Comparison of ENCODE assay signal across 1 cellular context in the genomic region with DNA sequence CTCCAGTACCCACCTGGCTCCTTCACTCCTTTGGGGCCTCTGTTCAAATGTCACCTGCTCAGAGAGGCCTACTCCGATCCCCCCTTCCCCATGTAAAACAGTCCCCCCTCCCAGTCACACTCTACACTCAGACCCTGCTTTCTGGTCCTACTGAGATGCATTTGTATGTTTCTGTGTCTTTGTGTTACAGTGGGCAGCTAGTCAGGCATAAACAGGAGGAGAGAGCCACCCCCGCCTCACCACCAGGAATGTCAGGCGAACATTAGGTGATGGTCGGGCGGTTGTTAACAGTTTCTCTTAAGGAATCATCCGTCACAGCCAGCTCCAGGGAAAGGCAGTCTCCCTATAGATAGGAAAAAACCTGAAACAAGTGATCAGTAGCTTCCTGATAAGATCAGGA.
TF ChIP-seq lines count a peak whose summit lies in the region.

No MANE protein-coding gene starts in this region.

TF ChIP-seq in GM23338, 12 proteins besides CTCF, POLR2A, EP300 and RAD21 (continued from another document):
- TF ChIP-seq, protein P1, sequence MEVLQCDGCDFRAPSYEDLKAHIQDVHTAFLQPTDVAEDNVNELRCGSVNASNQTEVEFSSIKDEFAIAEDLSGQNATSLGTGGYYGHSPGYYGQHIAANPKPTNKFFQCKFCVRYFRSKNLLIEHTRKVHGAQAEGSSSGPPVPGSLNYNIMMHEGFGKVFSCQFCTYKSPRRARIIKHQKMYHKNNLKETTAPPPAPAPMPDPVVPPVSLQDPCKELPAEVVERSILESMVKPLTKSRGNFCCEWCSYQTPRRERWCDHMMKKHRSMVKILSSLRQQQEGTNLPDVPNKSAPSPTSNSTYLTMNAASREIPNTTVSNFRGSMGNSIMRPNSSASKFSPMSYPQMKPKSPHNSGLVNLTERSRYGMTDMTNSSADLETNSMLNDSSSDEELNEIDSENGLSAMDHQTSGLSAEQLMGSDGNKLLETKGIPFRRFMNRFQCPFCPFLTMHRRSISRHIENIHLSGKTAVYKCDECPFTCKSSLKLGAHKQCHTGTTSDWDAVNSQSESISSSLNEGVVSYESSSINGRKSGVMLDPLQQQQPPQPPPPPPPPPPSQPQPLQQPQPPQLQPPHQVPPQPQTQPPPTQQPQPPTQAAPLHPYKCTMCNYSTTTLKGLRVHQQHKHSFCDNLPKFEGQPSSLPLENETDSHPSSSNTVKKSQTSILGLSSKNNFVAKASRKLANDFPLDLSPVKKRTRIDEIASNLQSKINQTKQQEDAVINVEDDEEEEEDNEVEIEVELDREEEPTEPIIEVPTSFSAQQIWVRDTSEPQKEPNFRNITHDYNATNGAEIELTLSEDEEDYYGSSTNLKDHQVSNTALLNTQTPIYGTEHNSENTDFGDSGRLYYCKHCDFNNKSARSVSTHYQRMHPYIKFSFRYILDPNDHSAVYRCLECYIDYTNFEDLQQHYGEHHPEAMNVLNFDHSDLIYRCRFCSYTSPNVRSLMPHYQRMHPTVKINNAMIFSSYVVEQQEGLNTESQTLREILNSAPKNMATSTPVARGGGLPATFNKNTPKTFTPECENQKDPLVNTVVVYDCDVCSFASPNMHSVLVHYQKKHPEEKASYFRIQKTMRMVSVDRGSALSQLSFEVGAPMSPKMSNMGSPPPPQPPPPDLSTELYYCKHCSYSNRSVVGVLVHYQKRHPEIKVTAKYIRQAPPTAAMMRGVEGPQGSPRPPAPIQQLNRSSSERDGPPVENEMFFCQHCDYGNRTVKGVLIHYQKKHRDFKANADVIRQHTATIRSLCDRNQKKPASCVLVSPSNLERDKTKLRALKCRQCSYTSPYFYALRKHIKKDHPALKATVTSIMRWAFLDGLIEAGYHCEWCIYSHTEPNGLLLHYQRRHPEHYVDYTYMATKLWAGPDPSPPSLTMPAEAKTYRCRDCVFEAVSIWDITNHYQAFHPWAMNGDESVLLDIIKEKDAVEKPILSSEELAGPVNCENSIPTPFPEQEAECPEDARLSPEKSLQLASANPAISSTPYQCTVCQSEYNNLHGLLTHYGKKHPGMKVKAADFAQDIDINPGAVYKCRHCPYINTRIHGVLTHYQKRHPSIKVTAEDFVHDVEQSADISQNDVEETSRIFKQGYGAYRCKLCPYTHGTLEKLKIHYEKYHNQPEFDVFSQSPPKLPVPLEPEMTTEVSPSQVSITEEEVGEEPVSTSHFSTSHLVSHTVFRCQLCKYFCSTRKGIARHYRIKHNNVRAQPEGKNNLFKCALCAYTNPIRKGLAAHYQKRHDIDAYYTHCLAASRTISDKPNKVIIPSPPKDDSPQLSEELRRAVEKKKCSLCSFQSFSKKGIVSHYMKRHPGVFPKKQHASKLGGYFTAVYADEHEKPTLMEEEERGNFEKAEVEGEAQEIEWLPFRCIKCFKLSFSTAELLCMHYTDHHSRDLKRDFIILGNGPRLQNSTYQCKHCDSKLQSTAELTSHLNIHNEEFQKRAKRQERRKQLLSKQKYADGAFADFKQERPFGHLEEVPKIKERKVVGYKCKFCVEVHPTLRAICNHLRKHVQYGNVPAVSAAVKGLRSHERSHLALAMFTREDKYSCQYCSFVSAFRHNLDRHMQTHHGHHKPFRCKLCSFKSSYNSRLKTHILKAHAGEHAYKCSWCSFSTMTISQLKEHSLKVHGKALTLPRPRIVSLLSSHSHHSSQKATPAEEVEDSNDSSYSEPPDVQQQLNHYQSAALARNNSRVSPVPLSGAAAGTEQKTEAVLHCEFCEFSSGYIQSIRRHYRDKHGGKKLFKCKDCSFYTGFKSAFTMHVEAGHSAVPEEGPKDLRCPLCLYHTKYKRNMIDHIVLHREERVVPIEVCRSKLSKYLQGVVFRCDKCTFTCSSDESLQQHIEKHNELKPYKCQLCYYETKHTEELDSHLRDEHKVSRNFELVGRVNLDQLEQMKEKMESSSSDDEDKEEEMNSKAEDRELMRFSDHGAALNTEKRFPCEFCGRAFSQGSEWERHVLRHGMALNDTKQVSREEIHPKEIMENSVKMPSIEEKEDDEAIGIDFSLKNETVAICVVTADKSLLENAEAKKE (CRISPR knock-in tag; IDR thresholded peaks at IDR 0.05): no peak
- TF ChIP-seq NANOG (IDR thresholded peaks at IDR 0.05; ENCODE audit: borderline replicate concordance): no peak
- no peak for TF ChIP-seq STAT1 (IDR thresholded peaks at IDR 0.05; ENCODE audit: unreplicated experiment)
